ENCODE assay signal across 17 cellular contexts in the genomic region with DNA sequence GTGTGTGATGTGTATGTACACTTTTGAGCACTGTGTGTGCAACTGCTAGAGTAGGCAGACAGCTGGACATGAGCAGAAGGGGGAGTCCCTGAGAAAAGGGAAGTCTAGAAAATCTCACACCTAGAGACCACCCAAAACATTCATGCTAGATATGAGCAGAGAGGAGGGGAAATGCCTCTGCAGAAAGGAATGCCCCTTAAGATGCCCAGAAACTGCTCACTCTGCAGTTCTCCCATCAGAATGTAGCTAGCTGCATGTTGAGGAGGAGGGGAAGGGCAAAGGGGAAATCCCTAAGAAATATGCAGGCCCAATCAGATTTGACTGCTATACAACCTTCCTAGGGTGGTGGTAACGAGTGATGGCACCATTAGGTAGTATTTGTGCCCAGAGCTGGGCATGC. TPM values are rescaled to one million over a fixed set of nuclear protein-coding genes. Genes with fewer than 3 reads are reported as not detected.
DNase-seq lines count a peak whose midpoint lies in the region; ATAC-seq lines count a peak whose summit lies in the region.
"Had no signal": no experiment of that assay in that cellular context is flagged by ENCODE, and none has a peak within 500 bp of the region (broad histone marks: within the 10 kb centered on the region; RNA-seq: fewer than 3 reads in every experiment).

No MANE protein-coding gene starts in this region.

- H3K27ac Mint-ChIP-seq in memory B cell, result no peak overlapping the region
- H3K27ac Mint-ChIP-seq in stimulated activated naive CD8-positive, alpha-beta T cell treated with anti-CD3 and anti-CD28 coated beads, Interleukin-15, amount 100 ng/mL, for 72 hours, result no peak overlapping the region
- H3K27ac Mint-ChIP-seq in T-cell, result no peak overlapping the region

- CTCF ChIA-PET in T-cell (lab: Charles Lee), result no interaction called here

- DNase-seq in activated CD4-positive, CD25-positive, alpha-beta regulatory T cell (lab: John Stamatoyannopoulos, UW), result no peak
- DNase-seq in memory B cell (ENCODE audit: low spot score in 2 of 2) (no peak), DMS153 (lab: John Stamatoyannopoulos, UW) (no peak), T-cell (no peak), kidney glomerular epithelial cell (lab: John Stamatoyannopoulos, UW) (no peak)
- no peak for DNase-seq in stimulated activated naive CD8-positive, alpha-beta T cell treated with anti-CD3 and anti-CD28 coated beads, Interleukin-15, amount 100 ng/mL, for 72 hours
- DNase-seq: 8988T; CD8-positive, alpha-beta memory T cell; DND-41; GM23248; HCEC 1CT; NCI-H1105 treated with DMSO at 0.1 percent for 48 hours; NCI-H187 treated with DMSO at 0.1 percent for 48 hours; SHP77; SK-N-SH had no signal

- H3K27me3 Mint-ChIP-seq in memory B cell (no peaks in the 10 kb centered on the region), T-cell (no peaks in the 10 kb centered on the region)
- H3K27me3 Mint-ChIP-seq in stimulated activated naive CD8-positive, alpha-beta T cell treated with anti-CD3 and anti-CD28 coated beads, Interleukin-15, amount 100 ng/mL, for 72 hours, result no peaks in the 10 kb centered on the region
- H3K27me3 Mint-ChIP-seq: CD8-positive, alpha-beta memory T cell had no signal

- POLR2A ChIA-PET in T-cell (lab: Charles Lee), result no interaction called here

- H3K9me3 Mint-ChIP-seq in memory B cell, result no peaks in the 10 kb centered on the region
- H3K9me3 Mint-ChIP-seq in stimulated activated naive CD8-positive, alpha-beta T cell treated with anti-CD3 and anti-CD28 coated beads, Interleukin-15, amount 100 ng/mL, for 72 hours, result no peaks in the 10 kb centered on the region
- no peaks in the 10 kb centered on the region for H3K9me3 Mint-ChIP-seq in T-cell
- H3K9me3 Mint-ChIP-seq: CD8-positive, alpha-beta memory T cell had no signal

- peak; percentile 45 to 48 for ATAC-seq in activated CD4-positive, CD25-positive, alpha-beta regulatory T cell treated with anti-CD3 and anti-CD28 coated beads, Interleukin-2, amount 50 U/mL, for 24 hours
- peak; percentile 52 for ATAC-seq in GM21786 (IDR thresholded peaks at IDR 0.05; ENCODE audit: unreplicated experiment)
- peak; percentile 62 for ATAC-seq in memory B cell (ENCODE audit: low read depth)
- peak; percentile 53 for ATAC-seq in stimulated activated naive CD8-positive, alpha-beta T cell treated with anti-CD3 and anti-CD28 coated beads, Interleukin-15, amount 100 ng/mL, for 72 hours
- ATAC-seq in T-cell (replicated peaks in 1 of 4), result no peak

- H3K4me1 Mint-ChIP-seq in memory B cell (peaks cover 12% of the 10 kb centered on the region), T-cell (no peaks in the 10 kb centered on the region)
- H3K4me1 Mint-ChIP-seq in stimulated activated naive CD8-positive, alpha-beta T cell treated with anti-CD3 and anti-CD28 coated beads, Interleukin-15, amount 100 ng/mL, for 72 hours, result no peaks in the 10 kb centered on the region
- H3K4me1 Mint-ChIP-seq: CD8-positive, alpha-beta memory T cell had no signal

- H3K36me3 Mint-ChIP-seq in memory B cell (no peaks in the 10 kb centered on the region), T-cell (peaks cover 14% of the 10 kb centered on the region)

- H3K4me3 Mint-ChIP-seq in memory B cell (no peak overlapping the region), T-cell (no peak overlapping the region)
- H3K4me3 Mint-ChIP-seq in stimulated activated naive CD8-positive, alpha-beta T cell treated with anti-CD3 and anti-CD28 coated beads, Interleukin-15, amount 100 ng/mL, for 72 hours, result no peak overlapping the region
- H3K4me3 Mint-ChIP-seq: CD8-positive, alpha-beta memory T cell had no signal

RNA-seq across cellular contexts. Expression of a gene that starts 31.8 kb away (rescaled TPM):
- total RNA-seq in T-cell, result 10 to 100 TPM; 43.7 to 51.9 (median 51.3) TPM

RNA-seq across cellular contexts. Expression of a gene that starts 49.7 kb away (rescaled TPM):
- 10 to 100 TPM; 41.4 to 71.3 (median 69.3) TPM for total RNA-seq in T-cell

RNA-seq across cellular contexts. Expression of a gene that starts 57.8 kb away (rescaled TPM):
- total RNA-seq in T-cell, result 10 to 100 TPM in 4 of 5 donors, 1 to 10 TPM in 1; 8.9 to 21.5 (median 19.8) TPM

Comparison
In these comparisons a context has a peak if more than half of its experiments do, and no peak if none do; other contexts are left out.
1. ATAC-seq: peak in activated CD4-positive, CD25-positive, alpha-beta regulatory T cell treated with anti-CD3 and anti-CD28 coated beads, Interleukin-2, amount 50 U/mL, for 24 hours (2 of 2), GM21786 (single experiment), memory B cell (single experiment) and stimulated activated naive CD8-positive, alpha-beta T cell treated with anti-CD3 and anti-CD28 coated beads, Interleukin-15, amount 100 ng/mL, for 72 hours (single experiment); none in T-cell (0 of 4).